1 cellular context compared by ENCODE assay signal in the genomic region with DNA sequence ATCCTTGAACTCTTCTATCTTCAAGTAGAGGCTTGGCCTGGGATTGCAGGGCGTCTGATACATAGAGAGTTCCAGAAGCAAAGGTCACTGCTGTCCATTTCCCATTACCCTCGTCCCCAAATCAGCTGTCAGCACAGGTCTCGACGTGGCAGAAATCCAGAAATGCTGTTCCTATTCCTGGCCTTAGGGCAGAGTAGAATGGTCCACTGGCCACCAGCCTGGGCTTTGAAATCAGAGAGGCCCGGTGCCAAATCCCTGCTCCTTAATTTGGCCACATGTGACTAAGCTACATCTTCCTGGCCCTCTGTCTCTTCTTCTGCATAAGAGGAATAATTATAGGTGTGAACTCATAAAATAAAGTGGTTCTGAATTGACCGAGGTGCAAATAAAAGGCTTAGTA.
TF ChIP-seq lines count a peak whose summit lies in the region.

No MANE protein-coding gene starts in this region.

TF ChIP-seq in GM23338, 12 proteins besides CTCF, POLR2A, EP300 and RAD21 (continued from another document):
- TF ChIP-seq, protein P1, sequence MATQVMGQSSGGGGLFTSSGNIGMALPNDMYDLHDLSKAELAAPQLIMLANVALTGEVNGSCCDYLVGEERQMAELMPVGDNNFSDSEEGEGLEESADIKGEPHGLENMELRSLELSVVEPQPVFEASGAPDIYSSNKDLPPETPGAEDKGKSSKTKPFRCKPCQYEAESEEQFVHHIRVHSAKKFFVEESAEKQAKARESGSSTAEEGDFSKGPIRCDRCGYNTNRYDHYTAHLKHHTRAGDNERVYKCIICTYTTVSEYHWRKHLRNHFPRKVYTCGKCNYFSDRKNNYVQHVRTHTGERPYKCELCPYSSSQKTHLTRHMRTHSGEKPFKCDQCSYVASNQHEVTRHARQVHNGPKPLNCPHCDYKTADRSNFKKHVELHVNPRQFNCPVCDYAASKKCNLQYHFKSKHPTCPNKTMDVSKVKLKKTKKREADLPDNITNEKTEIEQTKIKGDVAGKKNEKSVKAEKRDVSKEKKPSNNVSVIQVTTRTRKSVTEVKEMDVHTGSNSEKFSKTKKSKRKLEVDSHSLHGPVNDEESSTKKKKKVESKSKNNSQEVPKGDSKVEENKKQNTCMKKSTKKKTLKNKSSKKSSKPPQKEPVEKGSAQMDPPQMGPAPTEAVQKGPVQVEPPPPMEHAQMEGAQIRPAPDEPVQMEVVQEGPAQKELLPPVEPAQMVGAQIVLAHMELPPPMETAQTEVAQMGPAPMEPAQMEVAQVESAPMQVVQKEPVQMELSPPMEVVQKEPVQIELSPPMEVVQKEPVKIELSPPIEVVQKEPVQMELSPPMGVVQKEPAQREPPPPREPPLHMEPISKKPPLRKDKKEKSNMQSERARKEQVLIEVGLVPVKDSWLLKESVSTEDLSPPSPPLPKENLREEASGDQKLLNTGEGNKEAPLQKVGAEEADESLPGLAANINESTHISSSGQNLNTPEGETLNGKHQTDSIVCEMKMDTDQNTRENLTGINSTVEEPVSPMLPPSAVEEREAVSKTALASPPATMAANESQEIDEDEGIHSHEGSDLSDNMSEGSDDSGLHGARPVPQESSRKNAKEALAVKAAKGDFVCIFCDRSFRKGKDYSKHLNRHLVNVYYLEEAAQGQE (IDR thresholded peaks at IDR 0.05; ENCODE audit: unreplicated experiment): no peak
